1 cellular context compared by ENCODE assay signal in genomic region chr2:133641942-133642341, GRCh38.
TF ChIP-seq lines count a peak whose summit lies in the region.

No MANE protein-coding gene starts in this region.

TF ChIP-seq in neural cell, 6 proteins besides CTCF, POLR2A, EP300 and RAD21 (continued from another document):
- no peak for TF ChIP-seq REST (IDR thresholded peaks at IDR 0.05; ENCODE audit: borderline replicate concordance)
- no peak for TF ChIP-seq MXI1 (conservative IDR thresholded peaks at IDR 0.05; ENCODE audit: poor library complexity, severe bottlenecking)
TF ChIP-seq in neural cell: peak in this region for 0.
